Comparison of ENCODE assay signal across 1 cellular context in genomic region chr1:229381234-229381633, GRCh38.
TF ChIP-seq lines count a peak whose summit lies in the region.

No MANE protein-coding gene starts in this region.

TF ChIP-seq in WTC11, 78 proteins besides CTCF, POLR2A, EP300 and RAD21 (continued from another document):
- no peak for TF ChIP-seq AFF4 (CRISPR knock-in tag; IDR thresholded peaks at IDR 0.05; ENCODE audit: borderline replicate concordance)
TF ChIP-seq in WTC11: peak in this region for 0.
